ENCODE assay signal across 8 cellular contexts in the genomic region with DNA sequence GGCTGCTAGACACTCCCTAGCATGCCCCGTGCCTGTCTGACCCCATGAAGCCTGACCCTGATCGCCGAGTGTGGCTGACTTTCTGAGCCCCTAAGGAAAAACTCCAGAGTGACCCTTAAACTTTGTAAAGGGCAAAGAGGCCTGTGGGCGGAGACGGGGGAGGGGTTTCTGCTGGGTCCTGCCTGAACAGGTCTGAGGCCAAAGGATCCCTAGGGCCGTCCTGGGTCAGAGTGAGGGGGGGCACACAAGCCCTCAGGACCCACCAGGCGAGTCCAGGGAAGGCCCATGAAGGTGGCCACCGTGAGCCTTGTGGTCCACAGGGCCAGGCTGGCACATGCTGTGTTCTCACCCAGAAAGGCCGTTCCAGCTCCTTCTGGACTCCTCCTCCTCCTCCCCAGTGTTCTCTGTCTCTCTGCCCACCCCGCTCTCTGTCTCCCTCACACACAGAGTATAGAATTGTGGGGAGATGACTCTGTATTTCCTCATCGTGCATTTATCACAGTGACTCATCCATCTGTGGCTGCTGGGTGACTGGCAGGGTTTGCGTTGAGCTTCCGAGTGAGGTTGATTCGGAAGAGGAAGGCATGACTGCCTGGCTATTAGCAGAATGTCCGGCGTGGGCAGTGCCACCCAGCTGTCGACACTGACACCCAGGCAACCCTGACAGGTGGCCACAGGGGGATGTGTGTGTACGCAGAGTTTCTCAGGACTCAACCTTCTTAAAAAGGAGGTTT.
DNase-seq lines count a peak whose midpoint lies in the region; ATAC-seq, FAIRE-seq and TF ChIP-seq lines count a peak whose summit lies in the region.
"Not testable (repeated sequence)": the region's sequence is repeated elsewhere in the genome, so short reads cannot be mapped to it uniquely, and the experiment has no call there.

No MANE protein-coding gene starts in this region.

- not testable (repeated sequence) for H3K36me3 Mint-ChIP-seq in activated CD8-positive, alpha-beta memory T cell treated with anti-CD3 and anti-CD28 coated beads, Interleukin-2, amount 10 ng/mL, durations not matched to agents 7 days and 5 days

- FAIRE-seq in K562 (lab: Jason Lieb, UNC) (peak; percentile 83), HepG2 (lab: Jason Lieb, UNC) (peak; percentile 81)

- not testable (repeated sequence) for H2AFZ ChIP-seq in HCT116 (ENCODE audit: low read depth, low read length, poor library complexity, severe bottlenecking); K562 (ENCODE audit: low read depth, low read length); HepG2 (ENCODE audit: low read length)

- not testable (repeated sequence) for H3K27ac Mint-ChIP-seq in activated CD8-positive, alpha-beta memory T cell treated with anti-CD3 and anti-CD28 coated beads, Interleukin-2, amount 10 ng/mL, durations not matched to agents 7 days and 5 days

- H3K9me3 ChIP-seq in HCT116 (ENCODE audit: control insufficient read depth in 1 of 2, insufficient read depth in 1 of 2, low read depth in 1 of 2, low read length in 2 of 2); RWPE2 (ENCODE audit: severe bottlenecking); K562 (replicated peaks; ENCODE audit: control insufficient read depth, insufficient read depth, low read depth, low read length); heart left ventricle; HepG2 (ENCODE audit: low read length): not testable (repeated sequence)

- not testable (repeated sequence) for H3K4me3 ChIP-seq in HCT116 (replicated peaks in 1 of 2; ENCODE audit: low read depth in 1 of 2, low read length in 2 of 2); RWPE2 (ENCODE audit: severe bottlenecking); K562; heart left ventricle; HepG2 (replicated peaks in 1 of 3; ENCODE audit: insufficient read depth in 1 of 3, low read depth in 2 of 3, low read length in 3 of 3)

- not testable (repeated sequence) for H3K4me3 Mint-ChIP-seq in activated CD8-positive, alpha-beta memory T cell treated with anti-CD3 and anti-CD28 coated beads, Interleukin-2, amount 10 ng/mL, durations not matched to agents 7 days and 5 days

- not testable (repeated sequence) for H3K79me2 ChIP-seq in HCT116 (ENCODE audit: insufficient read depth, low read length); K562 (ENCODE audit: control insufficient read depth, insufficient read depth, low read length); HepG2 (ENCODE audit: insufficient read depth, low read length)

- not testable (repeated sequence) for H3K9ac ChIP-seq in HCT116 (ENCODE audit: low read length); K562 (ENCODE audit: insufficient read depth in 1 of 2, low read depth in 2 of 2, low read length in 2 of 2); HepG2 (ENCODE audit: insufficient read depth, low read depth, low read length)

- WGBS in K562 (ENCODE audit: insufficient coverage, low coverage, missing lambda C conversion rate), result 3% methylated on average over 4 of the region's 18 CpGs
- 78 to 84% methylated on average over 5 of the region's 18 CpGs; no CpG with 5 or more reads in 2 of the 4 donors for WGBS in heart left ventricle, 4 donors
- WGBS in HepG2 (ENCODE audit: low lambda C conversion rate), result 100% methylated on average over 1 of the region's 18 CpGs

- TF ChIP-seq CTCF in HCT116 (IDR thresholded peaks at IDR 0.05 in 2 of 3, conservative IDR thresholded peaks at IDR 0.05 in 1 of 3; ENCODE audit: borderline replicate concordance in 1 of 3, insufficient read depth in 1 of 3, low read depth in 2 of 3, low read length in 2 of 3); RWPE2 (IDR thresholded peaks at IDR 0.05; ENCODE audit: poor library complexity, severe bottlenecking); K562 (IDR thresholded peaks at IDR 0.05 in 2 of 3, conservative IDR thresholded peaks at IDR 0.05 in 1 of 3; ENCODE audit: insufficient read depth in 2 of 3, low read depth in 1 of 3, low read length in 3 of 3); heart left ventricle (IDR thresholded peaks at IDR 0.05); HepG2 (CRISPR knock-in tag; IDR thresholded peaks at IDR 0.05); omental fat pad (IDR thresholded peaks at IDR 0.05): not testable (repeated sequence)

- not testable (repeated sequence) for H3K4me1 ChIP-seq in HCT116 (ENCODE audit: control insufficient read depth in 1 of 2, insufficient read depth in 2 of 2, low read length in 2 of 2); RWPE2 (ENCODE audit: insufficient read depth, poor library complexity, severe bottlenecking); K562 (replicated peaks in 1 of 2; ENCODE audit: control insufficient read depth in 2 of 2, insufficient read depth in 2 of 2, low read length in 2 of 2); heart left ventricle; HepG2 (ENCODE audit: insufficient read depth, low read length)

- H3K9me1 ChIP-seq in K562 (ENCODE audit: control insufficient read depth, insufficient read depth, low read length), result not testable (repeated sequence)

- not testable (repeated sequence) for BruUV-seq in HCT116 (replicated peaks; lab: Mats Ljungman, UMichigan); K562 (replicated peaks; lab: Mats Ljungman, UMichigan); HepG2 (replicated peaks; lab: Mats Ljungman, UMichigan)

- in situ Hi-C loops in K562 (cut with MboI), result loop anchor here (25.0 kb wide), 1 partner anchor 282 kb away; no protein-coding TSS in a partner anchor
- in situ Hi-C loops in HepG2 (cut with HindIII; ENCODE audit: extremely low pct_ligation_motif_present, low pct_unique_long_range_greater_than_20kb), result not testable (repeated sequence)

- not testable (repeated sequence) for H3K27ac ChIP-seq in HCT116 (ENCODE audit: low read depth, low read length); RWPE2 (ENCODE audit: poor library complexity, severe bottlenecking); K562 (ENCODE audit: extremely low read depth, low read depth, low read length); heart left ventricle; HepG2 (ENCODE audit: extremely low read length, insufficient read depth, low read length)

- H3K27me3 ChIP-seq in HCT116 (ENCODE audit: insufficient read depth, low read length); RWPE2 (ENCODE audit: insufficient read depth, poor library complexity, severe bottlenecking); K562 (ENCODE audit: control insufficient read depth in 2 of 2, insufficient read depth in 2 of 2, low read length in 2 of 2); heart left ventricle; HepG2 (ENCODE audit: control insufficient read depth in 1 of 2, insufficient read depth in 2 of 2, low read length in 2 of 2): not testable (repeated sequence)

- H3K36me3 ChIP-seq in HCT116 (ENCODE audit: control insufficient read depth in 1 of 2, insufficient read depth in 2 of 2, low read length in 2 of 2); RWPE2 (ENCODE audit: low read depth); K562 (ENCODE audit: control insufficient read depth, insufficient read depth, low read length); heart left ventricle; HepG2 (replicated peaks in 1 of 2; ENCODE audit: control insufficient read depth in 1 of 2, insufficient read depth in 2 of 2, low read length in 2 of 2): not testable (repeated sequence)

- TF ChIP-seq RAD21 in HCT116 (IDR thresholded peaks at IDR 0.05; ENCODE audit: low read depth); K562 (CRISPR knock-in tag; conservative IDR thresholded peaks at IDR 0.05 in 1 of 2, IDR thresholded peaks at IDR 0.05 in 1 of 2); HepG2 (CRISPR knock-in tag; IDR thresholded peaks at IDR 0.05): not testable (repeated sequence)

- not testable (repeated sequence) for H4K20me1 ChIP-seq in HCT116 (ENCODE audit: insufficient read depth); K562 (replicated peaks; ENCODE audit: control insufficient read depth, insufficient read depth, low read length); HepG2 (ENCODE audit: insufficient read depth, low read length)

- not testable (repeated sequence) for H3K9me3 Mint-ChIP-seq in activated CD8-positive, alpha-beta memory T cell treated with anti-CD3 and anti-CD28 coated beads, Interleukin-2, amount 10 ng/mL, durations not matched to agents 7 days and 5 days (ENCODE audit: low read depth)

- ATAC-seq in HCT116 (peak; percentile 87), RWPE2 (ENCODE audit: low read depth) (peak; percentile 88), K562 (peak; percentile 79), heart left ventricle (peak in 3 of 4 donors; percentile 29 to 53 (median 47)), HepG2 (peak; percentile 85), omental fat pad (ENCODE audit: low FRiP score) (peak; percentile 87)
- peak; percentile 83 for ATAC-seq in activated CD8-positive, alpha-beta memory T cell treated with anti-CD3 and anti-CD28 coated beads, Interleukin-2, amount 10 ng/mL, durations not matched to agents 7 days and 5 days
- ATAC-seq in stimulated activated naive CD8-positive, alpha-beta T cell treated with anti-CD3 and anti-CD28 coated beads, Interleukin-15, Interleukin-2, amounts not matched to agents 100 U/mL and 50 U/mL, for 24 hours, result peak; percentile 91

- RAD21 ChIA-PET in HCT116 (lab: Charles Lee; ENCODE audit: low non-redundant PET in 1 of 2, low total read pairs in 2 of 2, uncharacterized antibody in 2 of 2, unreplicated experiment in 2 of 2), result not testable (repeated sequence)

- TF ChIP-seq EP300 in K562 (IDR thresholded peaks at IDR 0.05; ENCODE audit: low read length); HepG2 (IDR thresholded peaks at IDR 0.05; ENCODE audit: low read depth in 2 of 2, low read length in 2 of 2); HepG2 (CRISPR knock-in tag; IDR thresholded peaks at IDR 0.05; ENCODE audit: borderline replicate concordance): not testable (repeated sequence)

- CTCF ChIA-PET in HCT116 (lab: Charles Lee); activated CD8-positive, alpha-beta memory T cell treated with anti-CD3 and anti-CD28 coated beads, Interleukin-2, amount 10 ng/mL, durations not matched to agents 7 days and 5 days (lab: Charles Lee); K562 (lab: Yijun Ruan, JAX; ENCODE audit: low intra/inter-chr PET ratio); HepG2 (lab: Yijun Ruan, JAX; ENCODE audit: low intra/inter-chr PET ratio, low total read pairs): not testable (repeated sequence)

- TF ChIP-seq POLR2A in HCT116 (IDR thresholded peaks at IDR 0.05; ENCODE audit: borderline replicate concordance, extremely low read depth, insufficient read depth, insufficient read length); K562 (conservative IDR thresholded peaks at IDR 0.05); heart left ventricle (IDR thresholded peaks at IDR 0.05); HepG2 (IDR thresholded peaks at IDR 0.05; ENCODE audit: insufficient read depth in 1 of 2, low read depth in 2 of 2, low read length in 2 of 2): not testable (repeated sequence)

- intact Hi-C loops in HCT116 (cut with micrococcal nuclease); K562 (cut with micrococcal nuclease); heart left ventricle (cut with DNase I); HepG2 (cut with micrococcal nuclease; ENCODE audit: unreplicated experiment): not testable (repeated sequence)

- POLR2A ChIA-PET in HCT116 (lab: Charles Lee); K562 (lab: Yijun Ruan, JAX); HepG2 (lab: Yijun Ruan, JAX): not testable (repeated sequence)

- H3K4me1 Mint-ChIP-seq in activated CD8-positive, alpha-beta memory T cell treated with anti-CD3 and anti-CD28 coated beads, Interleukin-2, amount 10 ng/mL, durations not matched to agents 7 days and 5 days, result not testable (repeated sequence)

- not testable (repeated sequence) for H3K9me2 ChIP-seq in HCT116 (ENCODE audit: insufficient read depth)

- H3K27me3 Mint-ChIP-seq in activated CD8-positive, alpha-beta memory T cell treated with anti-CD3 and anti-CD28 coated beads, Interleukin-2, amount 10 ng/mL, durations not matched to agents 7 days and 5 days, result not testable (repeated sequence)

- H3K4me2 ChIP-seq in HCT116 (ENCODE audit: low read length); K562 (ENCODE audit: insufficient read depth, low read length); HepG2 (ENCODE audit: low read depth, low read length): not testable (repeated sequence)

- not testable (repeated sequence) for DNase-seq in HCT116 (ENCODE audit: low read depth, low spot score); RWPE2 (ENCODE audit: low spot score); K562 (ENCODE audit: extremely low read depth in 1 of 4, low spot score in 3 of 4); HepG2 (ENCODE audit: low spot score); omental fat pad (ENCODE audit: low spot score); stimulated activated naive CD8-positive, alpha-beta T cell treated with anti-CD3 and anti-CD28 coated beads, Interleukin-15, Interleukin-2, amounts not matched to agents 100 U/mL and 50 U/mL, for 24 hours
- peak; percentile 32 for DNase-seq in activated CD8-positive, alpha-beta memory T cell treated with anti-CD3 and anti-CD28 coated beads, Interleukin-2, amount 10 ng/mL, durations not matched to agents 7 days and 5 days
- DNase-seq in heart left ventricle, result peak in 3 of 5 donors; percentile 1 to 40 (median 10)
